In the genomic region with DNA sequence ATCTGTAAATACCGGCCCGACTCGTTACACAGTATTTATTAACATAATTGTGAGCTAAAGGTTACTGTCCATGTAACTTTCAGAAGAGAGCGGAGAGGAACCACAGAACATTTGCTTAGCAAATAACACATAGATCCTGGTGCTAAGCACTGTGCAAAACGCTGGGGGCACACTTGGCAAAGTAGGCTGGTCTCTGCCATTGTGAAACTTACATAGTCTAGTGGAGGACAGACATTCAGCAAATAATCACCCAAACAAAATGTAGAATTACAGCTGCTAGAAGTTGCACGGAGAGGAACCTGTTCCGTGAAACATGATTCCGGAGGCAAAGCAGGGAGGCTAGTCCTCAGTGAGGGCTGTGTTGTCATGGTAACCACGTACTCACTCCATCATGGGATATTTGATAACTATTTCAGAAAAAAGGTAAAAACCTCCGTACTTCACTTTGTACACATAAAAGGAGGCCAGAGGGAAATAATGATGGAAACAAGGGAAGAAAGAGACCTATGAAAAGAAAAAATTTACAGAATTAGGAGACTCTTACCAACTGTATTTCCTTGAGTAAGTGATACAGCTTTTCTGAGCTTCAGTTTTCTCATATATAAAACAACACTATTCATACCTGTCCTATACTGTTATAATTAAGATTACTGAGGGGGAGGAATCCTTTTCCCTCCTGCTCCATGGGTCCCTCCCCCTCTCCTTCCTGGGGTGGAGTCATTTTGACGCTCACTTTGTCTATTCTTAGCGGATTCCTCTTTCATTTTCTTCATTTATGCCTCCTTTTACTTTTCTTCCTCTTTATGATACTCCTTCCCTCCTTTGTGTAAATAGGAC, we compare ENCODE assay signal across 8 cellular contexts. TPM values are rescaled to one million over a fixed set of nuclear protein-coding genes. Genes with fewer than 3 reads are reported as not detected.
DNase-seq lines count a peak whose midpoint lies in the region; ATAC-seq, FAIRE-seq and TF ChIP-seq lines count a peak whose summit lies in the region.

No MANE protein-coding gene starts in this region.

- intact Hi-C loops in mammary epithelial cell (cut with micrococcal nuclease): loop anchor here (1.0 to 5.0 kb wide), 3 partner anchors 160 to 372 kb away; no protein-coding TSS in a partner anchor

- H3K4me3 ChIP-seq in mammary epithelial cell (replicated peaks in 1 of 3; ENCODE audit: insufficient read depth in 1 of 3, low read depth in 2 of 3, low read length in 3 of 3) (peak overlapping the region; percentile 61 to 85 (median 68)), kidney epithelial cell (ENCODE audit: low read depth, low read length) (peak overlapping the region; percentile 68)

- peak; percentile 17 to 27 for TF ChIP-seq CTCF in mammary epithelial cell (conservative IDR thresholded peaks at IDR 0.05 in 1 of 2, IDR thresholded peaks at IDR 0.05 in 1 of 2; ENCODE audit: extremely low read depth in 1 of 2, insufficient read depth in 1 of 2, low read depth in 1 of 2, low read length in 2 of 2)
- TF ChIP-seq CTCF in kidney epithelial cell (IDR thresholded peaks at IDR 0.05; ENCODE audit: insufficient read depth, low read length, poor library complexity, severe bottlenecking): peak; percentile 52

- 26% methylated on average over 10 of the region's 12 CpGs for WGBS in mammary epithelial cell (ENCODE audit: low coverage, missing lambda C conversion rate)

- no peak for TF ChIP-seq POLR2A in GM12891 (IDR thresholded peaks at IDR 0.05; ENCODE audit: low read depth, low read length)

- peak overlapping the region; percentile 96 for H3K4me2 ChIP-seq in mammary epithelial cell (ENCODE audit: insufficient read depth, low read depth, low read length)

- dilution Hi-C loops in mammary epithelial cell (cut with HindIII; ENCODE audit: low sequenced_read_pairs): no loop called here

- peak; percentile 55 for ATAC-seq in GM21526 (IDR thresholded peaks at IDR 0.05; ENCODE audit: low FRiP score, unreplicated experiment)

- H3K79me2 ChIP-seq in mammary epithelial cell (ENCODE audit: insufficient read depth, low read length): no peaks in the 10 kb centered on the region

- BruUV-seq in mammary epithelial cell (replicated peaks; lab: Mats Ljungman, UMichigan): TSS peak; percentile 59

- H3K9ac ChIP-seq in ES-I3 (ENCODE audit: low read depth, low read length) (peak overlapping the region; percentile 74; the same call in 1 of the 2 replicates), mammary epithelial cell (ENCODE audit: insufficient read depth, low read length) (no peak overlapping the region)

- H3K27me3 ChIP-seq in mammary epithelial cell (ENCODE audit: insufficient read depth, low read length) (no peaks in the 10 kb centered on the region), kidney epithelial cell (ENCODE audit: control insufficient read depth, insufficient read depth, low read length) (no peaks in the 10 kb centered on the region)

- no peaks in the 10 kb centered on the region for H3K9me3 ChIP-seq in ES-I3 (ENCODE audit: control insufficient read depth, insufficient read depth, low read length)
- H3K9me3 ChIP-seq in mammary epithelial cell (replicated peaks; ENCODE audit: insufficient read depth, low read length): no peaks in the 10 kb centered on the region

- in situ Hi-C loops in mammary epithelial cell (cut with MboI; ENCODE audit: low sequenced_read_pairs in 2 of 2): loop anchor here (5.0 to 10.0 kb wide), 3 partner anchors 362 to 730 kb away; no protein-coding TSS in a partner anchor

- no peak overlapping the region for H3K27ac ChIP-seq in mammary epithelial cell (ENCODE audit: insufficient read depth, low read depth, low read length)

- no peak for FAIRE-seq in GM12891 (lab: Jason Lieb, UNC)

- DNase-seq in HuH-7 (ENCODE audit: low spot score): peak; percentile 28
- DNase-seq in RPMI8226: peak; percentile 79
- no peak for DNase-seq in mammary epithelial cell
- DNase-seq in kidney epithelial cell (ENCODE audit: low read depth): no peak
- DNase-seq in stimulated activated CD4-positive, alpha-beta T cell treated with anti-CD3 and anti-CD28 coated beads, TNF-alpha, amount 100 ng/mL, for 4 hours (ENCODE audit: low read depth in 3 of 3): peak; percentile 16 to 26 (median 25)
- DNase-seq in GM12891 (ENCODE audit: insufficient read length, low spot score): no peak

- H3K36me3 ChIP-seq in ES-I3 (ENCODE audit: insufficient read depth, low read length) (no peaks in the 10 kb centered on the region), mammary epithelial cell (ENCODE audit: insufficient read depth, low read length) (no peaks in the 10 kb centered on the region), kidney epithelial cell (ENCODE audit: control insufficient read depth, insufficient read depth, low read length) (no peaks in the 10 kb centered on the region)

- H3K4me1 ChIP-seq in ES-I3 (ENCODE audit: insufficient read depth, low read length) (peaks cover 3% of the 10 kb centered on the region), mammary epithelial cell (ENCODE audit: insufficient read depth, low read length) (peaks cover 18% of the 10 kb centered on the region)

- H2AFZ ChIP-seq in mammary epithelial cell (ENCODE audit: low read depth, low read length): peak overlapping the region; percentile 92

- no peaks in the 10 kb centered on the region for H4K20me1 ChIP-seq in mammary epithelial cell (ENCODE audit: insufficient read depth, low read length)

- CTCF ChIA-PET in mammary epithelial cell (lab: Charles Lee; ENCODE audit: low non-redundant PET): interaction anchor here (0.7 to 1.3 kb wide), 3 partner anchors 39 to 215 kb away, joined by 3 to 7 read pairs (median 5); no protein-coding TSS in a partner anchor

TF ChIP-seq in GM12891, 5 proteins besides CTCF, POLR2A, EP300 and RAD21:
- no peak for TF ChIP-seq SPI1 (IDR thresholded peaks at IDR 0.05; ENCODE audit: low read depth, low read length)
- no peak for TF ChIP-seq POU2F2 (IDR thresholded peaks at IDR 0.05; ENCODE audit: low read depth, low read length)
- TF ChIP-seq PAX5 (IDR thresholded peaks at IDR 0.05; ENCODE audit: insufficient read depth, low read length, severe bottlenecking): no peak
- no peak for TF ChIP-seq TAF1 (IDR thresholded peaks at IDR 0.05; ENCODE audit: low read depth, low read length)
- TF ChIP-seq POLR2AphosphoS5 (IDR thresholded peaks at IDR 0.05; ENCODE audit: low read depth, low read length): no peak

RNA-seq across cellular contexts. Expression of a gene that starts 0.8 kb away (rescaled TPM):
- total RNA-seq in mammary epithelial cell (10 to 100 TPM; 10.6 to 15.3 TPM), kidney epithelial cell (13.6 and 14.0 TPM in 2 replicates)
- 8.7 TPM for polyA plus RNA-seq in mammary epithelial cell
- polyA minus RNA-seq in mammary epithelial cell: 2.0 TPM
- polyA plus RNA-seq in GM12891 (2012; ENCODE audit: low read depth, missing spikeins): 0.05 TPM

Comparison
In these comparisons a context has a peak if more than half of its experiments do, and no peak if none do; other contexts are left out.
1. DNase-seq: peak in HuH-7 (single experiment), RPMI8226 (single experiment) and stimulated activated CD4-positive, alpha-beta T cell treated with anti-CD3 and anti-CD28 coated beads, TNF-alpha, amount 100 ng/mL, for 4 hours (3 of 3); none in mammary epithelial cell (single experiment), kidney epithelial cell (single experiment) and GM12891 (single experiment).